Comparison of ENCODE assay signal across 20 cellular contexts in genomic region chr9:127250896-127251391, GRCh38.
"Had no signal": no experiment of that assay in that cellular context is flagged by ENCODE, and none has a peak within 500 bp of the region (broad histone marks: within the 10 kb centered on the region; RNA-seq: fewer than 3 reads in every experiment).

No MANE protein-coding gene starts in this region.

- H3K4me3 ChIP-seq: transverse colon had no signal

- H3K9me3 ChIP-seq: transverse colon had no signal

- FAIRE-seq: endometrium, kidney, urothelium cell line had no signal

- H3K36me3 ChIP-seq: transverse colon had no signal

- ATAC-seq: activated CD4-positive, alpha-beta T cell treated with anti-CD3 and anti-CD28 coated beads for 36 hours; left lobe of liver; naive thymus-derived CD4-positive, alpha-beta T cell; stimulated activated effector memory CD8-positive, alpha-beta T cell treated with anti-CD3 and anti-CD28 coated beads, Interleukin-12 subunit alpha, Interleukin-12 subunit beta, amount 100 ng/mL, for 72 hours; stimulated activated naive CD8-positive, alpha-beta T cell treated with anti-CD3 and anti-CD28 coated beads, Interleukin-15, amount 100 ng/mL, for 72 hours had no signal

- H3K27me3 ChIP-seq: transverse colon had no signal

- H3K27ac ChIP-seq: transverse colon had no signal

- DNase-seq: activated CD4-positive, alpha-beta T cell treated with anti-CD3 and anti-CD28 coated beads for 36 hours; activated CD4-positive, alpha-beta T cell treated with anti-CD3 and anti-CD28 coated beads, Interleukin-2, amount 50 U/mL, for 4 hours; activated CD8-positive, alpha-beta memory T cell treated with anti-CD3 and anti-CD28 coated beads, Interleukin-2, amount 50 U/mL, for 48 hours; activated naive CD4-positive, alpha-beta T cell treated with Interleukin-2 at 50 U/mL for 16 hours; activated naive CD8-positive, alpha-beta T cell treated with anti-CD3 and anti-CD28 coated beads, Interleukin-2, amount 10 ng/mL, durations not matched to agents 7 days and 5 days; activated T-cell treated with anti-CD3 and anti-CD28 coated beads, Interleukin-2, amount 50 U/mL, for 48 hours; amniotic stem cell; effector CD4-positive, alpha-beta T cell; kidney; naive thymus-derived CD4-positive, alpha-beta T cell; posterior cingulate gyrus; stimulated activated CD4-positive, alpha-beta T cell treated with anti-CD3 and anti-CD28 coated beads, Interleukin-12 subunit alpha, Interleukin-12 subunit beta, amount 100 ng/mL, for 4 hours; stimulated activated CD4-positive, alpha-beta T cell treated with anti-CD3 and anti-CD28 coated beads, Interleukin-1b, Interleukin-23, amount 100 ng/mL, for 48 hours; stimulated activated naive CD8-positive, alpha-beta T cell treated with anti-CD3 and anti-CD28 coated beads, Interleukin-15, amount 100 ng/mL, for 72 hours; T-helper 1 cell; transverse colon had no signal
